ENCODE assay signal across 26 cellular contexts in genomic region chr4:81366786-81367185, GRCh38.
"Had no signal": no experiment of that assay in that cellular context is flagged by ENCODE, and none has a peak within 500 bp of the region (broad histone marks: within the 10 kb centered on the region; RNA-seq: fewer than 3 reads in every experiment).

No MANE protein-coding gene starts in this region.

- H3K27ac ChIP-seq: left ventricle myocardium inferior, pancreas, prostate gland, stomach, testis, tibial artery, upper lobe of right lung had no signal

- H3K4me3 ChIP-seq: left ventricle myocardium inferior, lung, mucosa of descending colon, pancreas, prostate gland, skin epidermis, stomach, testis, tibial artery, upper lobe of right lung had no signal

- H3K4me1 ChIP-seq: left ventricle myocardium inferior, pancreas, prostate gland, stomach, testis, tibial artery, upper lobe of right lung had no signal

- DNase-seq: islet precursor cell; left ventricle myocardium inferior; midbrain; mucosa of descending colon; naive thymus-derived CD4-positive, alpha-beta T cell; nucleus accumbens; pancreas; posterior cingulate gyrus; retina; right cardiac atrium; stimulated activated CD4-positive, alpha-beta T cell treated with anti-CD3 and anti-CD28 coated beads, Interleukin-12 subunit alpha, Interleukin-12 subunit beta, amount 100 ng/mL, for 4 hours; stimulated activated CD4-positive, alpha-beta T cell treated with anti-CD3 and anti-CD28 coated beads, Interleukin-15, amount 100 ng/mL, for 24 hours; stimulated activated CD4-positive, alpha-beta T cell treated with anti-CD3 and anti-CD28 coated beads, Interleukin-2, amount 100 ng/mL, for 24 hours; stimulated activated CD4-positive, alpha-beta T cell treated with anti-CD3 and anti-CD28 coated beads, Interleukin-4, amount 100 ng/mL, for 1 hour; stimulated activated naive B cell treated with anti-CD40 and anti-IgM and Interleukin-4, amounts not matched to agents 10 μg/mL and 1 μg/mL and 100 μg/mL, for 72 hours; stimulated activated naive CD8-positive, alpha-beta T cell treated with anti-CD3 and anti-CD28 coated beads, Interleukin-15, Interleukin-2, amounts not matched to agents 100 U/mL and 50 U/mL, for 24 hours; stomach; testis; tibial artery; trophoblast cell; upper lobe of right lung had no signal

- H3K9me3 ChIP-seq: left ventricle myocardium inferior, mucosa of descending colon, pancreas, prostate gland, stomach, testis, tibial artery, upper lobe of right lung had no signal

- H3K27me3 ChIP-seq: pancreas, stomach, testis, tibial artery, upper lobe of right lung had no signal

- H3K36me3 ChIP-seq: left ventricle myocardium inferior, pancreas, prostate gland, stomach, tibial artery, upper lobe of right lung had no signal

- ATAC-seq: mucosa of descending colon; naive thymus-derived CD4-positive, alpha-beta T cell; natural killer cell treated with Interleukin-12 subunit alpha and Interleukin-12 subunit beta and Interleukin-15 and Interleukin-18, amount 100 ng/mL, for 72 hours; pancreas; right cardiac atrium; sciatic nerve; stimulated activated naive B cell treated with anti-CD40 and anti-IgM and Interleukin-4, amounts not matched to agents 10 μg/mL and 1 μg/mL and 100 μg/mL, for 72 hours; stimulated activated naive CD8-positive, alpha-beta T cell treated with anti-CD3 and anti-CD28 coated beads, Interleukin-15, Interleukin-2, amounts not matched to agents 100 U/mL and 50 U/mL, for 24 hours; upper lobe of right lung had no signal
